8 cellular contexts compared by ENCODE assay signal in the genomic region with DNA sequence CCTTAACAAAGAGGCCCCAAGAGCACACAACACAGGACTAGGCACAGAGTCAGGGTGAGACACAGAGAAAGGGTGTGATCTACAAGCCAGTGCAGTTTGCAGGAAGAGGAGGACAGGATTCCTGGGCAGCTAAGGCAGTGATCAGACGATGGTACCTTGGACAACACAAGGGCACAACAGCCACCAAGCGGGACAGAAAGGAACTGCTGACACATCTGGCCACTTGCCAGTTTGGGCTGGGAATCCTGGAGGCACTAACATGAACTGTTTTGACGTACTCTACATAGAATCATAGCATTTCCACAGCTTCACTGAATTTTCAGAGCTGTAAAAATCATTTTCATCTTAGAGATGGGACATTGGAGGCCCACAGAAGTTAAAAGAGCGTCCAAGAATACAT.
A peak's percentile ranks its signal among the peaks of the same experiment; 100 is the strongest.
DNase-seq lines count a peak whose midpoint lies in the region; ATAC-seq and TF ChIP-seq lines count a peak whose summit lies in the region.

No MANE protein-coding gene starts in this region.

- DNase-seq in AG09309 (ENCODE audit: low read depth) (no peak), GM13977 (ENCODE audit: low spot score) (peak; percentile 55), PC-3 (peak; percentile 73), glomerular visceral epithelial cell (ENCODE audit: extremely low spot score) (peak; percentile 66), thyroid gland (peak; percentile 60 to 75), hippocampal formation (lab: John Stamatoyannopoulos, UW) (no peak), GOT3 (lab: John Stamatoyannopoulos, UW) (no peak)

- TF ChIP-seq POLR2A in thyroid gland (IDR thresholded peaks at IDR 0.05): no peak

- in situ Hi-C loops in GM13977 (cut with MboI; ENCODE audit: low pct_unique_long_range_greater_than_20kb, low sequenced_read_pairs, unreplicated experiment): no loop called here

- no peaks in the 10 kb centered on the region for H3K9me2 ChIP-seq in PC-3 (replicated peaks; ENCODE audit: low read length)

- H3F3A ChIP-seq in PC-3 (ENCODE audit: low read length, unreplicated experiment): no peaks in the 10 kb centered on the region

- intact Hi-C loops in PC-3 (cut with micrococcal nuclease) (no loop called here), thyroid gland (cut with DNase I) (no loop called here)

- no peaks in the 10 kb centered on the region for H3K4me1 ChIP-seq in PC-3 (ENCODE audit: insufficient read depth, low read length)
- no peaks in the 10 kb centered on the region for H3K4me1 ChIP-seq in thyroid gland

- H4K20me1 ChIP-seq in PC-3 (ENCODE audit: low read length): no peaks in the 10 kb centered on the region

- H3K79me2 ChIP-seq in PC-3 (ENCODE audit: low read length): no peaks in the 10 kb centered on the region

- WGBS in thyroid gland, 2 donors: 35% methylated on average over 4 of the region's 4 CpGs

- H3K27ac ChIP-seq in PC-3 (ENCODE audit: low read length) (no peak overlapping the region), thyroid gland (no peak overlapping the region)

- H3K27me3 ChIP-seq in PC-3 (ENCODE audit: low read length) (peaks cover 35% of the 10 kb centered on the region; the same call in 1 of the 2 replicates), thyroid gland (no peaks in the 10 kb centered on the region)

- no TSS peak for BruUV-seq in PC-3 (replicated peaks; lab: Mats Ljungman, UMichigan)

- peak; percentile 18; the same call in 1 of the 2 replicates for ATAC-seq in PC-3
- no peak for ATAC-seq in GM18867 (IDR thresholded peaks at IDR 0.05; ENCODE audit: unreplicated experiment)

- POLR2A ChIA-PET in PC-3 (lab: Charles Lee; ENCODE audit: unreplicated experiment): no interaction called here

- H3K36me3 ChIP-seq in PC-3 (ENCODE audit: low read depth, low read length): no peaks in the 10 kb centered on the region
- H3K36me3 ChIP-seq in thyroid gland: no peaks in the 10 kb centered on the region

- peak; percentile 19 for TF ChIP-seq CTCF in AG09309 (IDR thresholded peaks at IDR 0.05; ENCODE audit: control insufficient read depth, insufficient read depth, low read depth, low read length, missing control alignments)
- peak; percentile 47 for TF ChIP-seq CTCF in GM13977 (IDR thresholded peaks at IDR 0.05; ENCODE audit: extremely low read depth, insufficient read depth, missing control alignments)
- peak; percentile 52 for TF ChIP-seq CTCF in PC-3 (conservative IDR thresholded peaks at IDR 0.05; ENCODE audit: low read depth, low read length)
- TF ChIP-seq CTCF in thyroid gland (IDR thresholded peaks at IDR 0.05): peak in 5 of 6 experiments; percentile 11 to 50 (median 46)

- H3K4me3 ChIP-seq in AG09309 (ENCODE audit: control insufficient read depth, low read depth, low read length) (no peak overlapping the region), PC-3 (ENCODE audit: low read length) (no peak overlapping the region), thyroid gland (replicated peaks in 1 of 3) (no peak overlapping the region)

- H3K9ac ChIP-seq in PC-3 (ENCODE audit: low read length): no peak overlapping the region

- no peak overlapping the region for H2AFZ ChIP-seq in PC-3 (ENCODE audit: low read length)

- H3K9me3 ChIP-seq in PC-3 (ENCODE audit: low read length) (no peaks in the 10 kb centered on the region), thyroid gland (no peaks in the 10 kb centered on the region)

- no peak overlapping the region for H3K4me2 ChIP-seq in PC-3 (ENCODE audit: low read length)

- CTCF ChIA-PET in PC-3 (lab: Charles Lee): no interaction called here

Comparison
In these comparisons a context has a peak if more than half of its experiments do, and no peak if none do; other contexts are left out.
1. DNase-seq: peak in GM13977 (single experiment), PC-3 (single experiment), glomerular visceral epithelial cell (single experiment) and thyroid gland (2 of 2); none in AG09309 (single experiment), hippocampal formation (0 of 2) and GOT3 (single experiment).
2. Peak in every context shown above with its lines, with median percentiles within 50 percentile points of each other: CTCF ChIP-seq.